Comparison of ENCODE assay signal across 11 cellular contexts in the genomic region with DNA sequence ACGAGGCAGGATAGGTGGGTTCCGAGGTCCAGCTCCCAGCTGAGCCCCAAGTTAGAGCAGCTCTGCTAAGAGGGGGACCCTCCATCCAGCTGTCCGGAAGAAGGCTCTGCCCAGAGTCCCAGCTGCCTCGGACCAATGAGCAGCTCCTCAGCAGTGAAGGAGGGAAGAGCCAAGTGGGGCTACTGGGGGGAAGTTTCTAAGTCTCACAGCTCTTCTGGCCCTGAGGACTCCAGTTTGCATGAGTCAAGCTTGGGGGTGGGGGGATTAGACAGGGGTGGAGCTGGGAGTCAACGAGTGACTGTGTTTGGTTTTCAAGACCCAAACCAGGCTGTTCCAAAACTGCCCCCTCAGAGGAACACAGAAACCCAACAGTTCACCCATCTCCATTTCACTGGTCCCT.
DNase-seq lines count a peak whose midpoint lies in the region; ATAC-seq, FAIRE-seq and TF ChIP-seq lines count a peak whose summit lies in the region.
"Had no signal": no experiment of that assay in that cellular context is flagged by ENCODE, and none has a peak within 500 bp of the region (broad histone marks: within the 10 kb centered on the region; RNA-seq: fewer than 3 reads in every experiment).

No MANE protein-coding gene starts in this region.

- CTCF ChIA-PET in K562 (lab: Yijun Ruan, JAX; ENCODE audit: low intra/inter-chr PET ratio), result no interaction called here

- peak; percentile 89 for DNase-seq in GM03348 (ENCODE audit: low spot score)
- DNase-seq in K562 (ENCODE audit: extremely low read depth in 1 of 4, low spot score in 3 of 4), result no peak
- peak; percentile 89 for DNase-seq in right atrium auricular region (ENCODE audit: low spot score)
- DNase-seq in stimulated activated CD4-positive, alpha-beta T cell treated with anti-CD3 and anti-CD28 coated beads, Interleukin-1b, Interleukin-23, amount 100 ng/mL, for 48 hours, result no peak
- no peak for DNase-seq in NCI-H69 (lab: John Stamatoyannopoulos, UW)
- no peak for DNase-seq in medulla oblongata (ENCODE audit: extremely low spot score)
- DNase-seq: DMS153, NCI-H1048 had no signal

- H3K36me3 ChIP-seq in K562 (ENCODE audit: control insufficient read depth, insufficient read depth, low read length) (no peaks in the 10 kb centered on the region), right atrium auricular region (peaks cover 69% of the 10 kb centered on the region)

- H3K27me3 ChIP-seq in K562 (ENCODE audit: control insufficient read depth in 2 of 2, insufficient read depth in 2 of 2, low read length in 2 of 2) (peaks cover 0 to 21% of the 10 kb centered on the region in 2 experiments; a peak in 4 of 5 replicates), right atrium auricular region (no peaks in the 10 kb centered on the region)

- WGBS in K562 (ENCODE audit: insufficient coverage, low coverage, missing lambda C conversion rate), result 17% methylated on average over 2 of the region's 5 CpGs

- TF ChIP-seq CTCF in K562 (IDR thresholded peaks at IDR 0.05 in 2 of 3, conservative IDR thresholded peaks at IDR 0.05 in 1 of 3; ENCODE audit: insufficient read depth in 2 of 3, low read depth in 1 of 3, low read length in 3 of 3) (no peak), right atrium auricular region (IDR thresholded peaks at IDR 0.05) (no peak)

- no peak overlapping the region for H3K4me2 ChIP-seq in K562 (ENCODE audit: insufficient read depth, low read length)

- in situ Hi-C loops in K562 (cut with MboI), result no loop called here

- FAIRE-seq in K562 (lab: Jason Lieb, UNC), result no peak

- no peaks in the 10 kb centered on the region for H3K9me1 ChIP-seq in K562 (ENCODE audit: control insufficient read depth, insufficient read depth, low read length)

- H2AFZ ChIP-seq in K562 (ENCODE audit: low read depth, low read length), result no peak overlapping the region; the same call in 1 of the 2 replicates

- POLR2A ChIA-PET in K562 (lab: Yijun Ruan, JAX), result interaction anchor here (0.5 to 0.6 kb wide), 2 partner anchors 11 to 45 kb away, joined by 3 read pairs; no protein-coding TSS in a partner anchor

- H3K27ac ChIP-seq in K562 (ENCODE audit: extremely low read depth, low read depth, low read length), result no peak overlapping the region
- H3K27ac ChIP-seq in right atrium auricular region, result peak overlapping the region; percentile 96 to 99
- H3K27ac ChIP-seq in skin epidermis, result peak overlapping the region in 19 of 21 experiments; percentile 1 to 85 (median 72)

- no peaks in the 10 kb centered on the region for H3K79me2 ChIP-seq in K562 (ENCODE audit: control insufficient read depth, insufficient read depth, low read length)

- H3K9me3 ChIP-seq in K562 (replicated peaks; ENCODE audit: control insufficient read depth, insufficient read depth, low read depth, low read length) (no peaks in the 10 kb centered on the region), right atrium auricular region (no peaks in the 10 kb centered on the region)

- H3K4me3 ChIP-seq in K562 (no peak overlapping the region), right atrium auricular region (peak overlapping the region in 1 of 2 donors; percentile 13), skin epidermis (no peak overlapping the region)

- no peaks in the 10 kb centered on the region for H4K20me1 ChIP-seq in K562 (replicated peaks; ENCODE audit: control insufficient read depth, insufficient read depth, low read length)

- H3K9ac ChIP-seq in K562 (ENCODE audit: insufficient read depth in 1 of 2, low read depth in 2 of 2, low read length in 2 of 2), result peak overlapping the region in 1 of 2 experiments; percentile 26; a peak in 1 of 4 replicates

- peaks cover 7 to 14% of the 10 kb centered on the region in 2 experiments; a peak in 3 of 5 replicates for H3K4me1 ChIP-seq in K562 (replicated peaks in 1 of 2; ENCODE audit: control insufficient read depth in 2 of 2, insufficient read depth in 2 of 2, low read length in 2 of 2)
- H3K4me1 ChIP-seq in right atrium auricular region, result peaks cover 0 to 98% of the 10 kb centered on the region in 2 donors

- BruUV-seq in K562 (replicated peaks; lab: Mats Ljungman, UMichigan), result no TSS peak

- no peak for TF ChIP-seq RAD21 in K562 (CRISPR knock-in tag; conservative IDR thresholded peaks at IDR 0.05 in 1 of 2, IDR thresholded peaks at IDR 0.05 in 1 of 2)

- TF ChIP-seq EP300 in K562 (IDR thresholded peaks at IDR 0.05; ENCODE audit: low read length), result no peak

- intact Hi-C loops in K562 (cut with micrococcal nuclease), result no loop called here

- no peak for TF ChIP-seq POLR2A in K562 (conservative IDR thresholded peaks at IDR 0.05)

- ATAC-seq in K562, result no peak
- no peak for ATAC-seq in GM19023 (IDR thresholded peaks at IDR 0.05; ENCODE audit: unreplicated experiment)
- ATAC-seq: Panc1 had no signal

TF ChIP-seq in K562, 482 proteins besides CTCF, POLR2A, EP300 and RAD21:
- TF ChIP-seq, protein P1, sequence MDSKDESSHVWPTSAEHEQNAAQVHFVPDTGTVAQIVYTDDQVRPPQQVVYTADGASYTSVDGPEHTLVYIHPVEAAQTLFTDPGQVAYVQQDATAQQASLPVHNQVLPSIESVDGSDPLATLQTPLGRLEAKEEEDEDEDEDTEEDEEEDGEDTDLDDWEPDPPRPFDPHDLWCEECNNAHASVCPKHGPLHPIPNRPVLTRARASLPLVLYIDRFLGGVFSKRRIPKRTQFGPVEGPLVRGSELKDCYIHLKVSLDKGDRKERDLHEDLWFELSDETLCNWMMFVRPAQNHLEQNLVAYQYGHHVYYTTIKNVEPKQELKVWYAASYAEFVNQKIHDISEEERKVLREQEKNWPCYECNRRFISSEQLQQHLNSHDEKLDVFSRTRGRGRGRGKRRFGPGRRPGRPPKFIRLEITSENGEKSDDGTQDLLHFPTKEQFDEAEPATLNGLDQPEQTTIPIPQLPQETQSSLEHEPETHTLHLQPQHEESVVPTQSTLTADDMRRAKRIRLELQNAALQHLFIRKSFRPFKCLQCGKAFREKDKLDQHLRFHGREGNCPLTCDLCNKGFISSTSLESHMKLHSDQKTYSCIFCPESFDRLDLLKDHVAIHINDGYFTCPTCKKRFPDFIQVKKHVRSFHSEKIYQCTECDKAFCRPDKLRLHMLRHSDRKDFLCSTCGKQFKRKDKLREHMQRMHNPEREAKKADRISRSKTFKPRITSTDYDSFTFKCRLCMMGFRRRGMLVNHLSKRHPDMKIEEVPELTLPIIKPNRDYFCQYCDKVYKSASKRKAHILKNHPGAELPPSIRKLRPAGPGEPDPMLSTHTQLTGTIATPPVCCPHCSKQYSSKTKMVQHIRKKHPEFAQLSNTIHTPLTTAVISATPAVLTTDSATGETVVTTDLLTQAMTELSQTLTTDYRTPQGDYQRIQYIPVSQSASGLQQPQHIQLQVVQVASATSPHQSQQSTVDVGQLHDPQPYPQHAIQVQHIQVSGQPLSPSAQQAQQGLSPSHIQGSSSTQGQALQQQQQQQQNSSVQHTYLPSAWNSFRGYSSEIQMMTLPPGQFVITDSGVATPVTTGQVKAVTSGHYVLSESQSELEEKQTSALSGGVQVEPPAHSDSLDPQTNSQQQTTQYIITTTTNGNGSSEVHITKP (IDR thresholded peaks at IDR 0.05; ENCODE audit: partially characterized antibody), result peak; percentile 28
- TF ChIP-seq ZNF23 (CRISPR knock-in tag; IDR thresholded peaks at IDR 0.05), result no peak

Comparison
In these comparisons a context has a peak if more than half of its experiments do, and no peak if none do; other contexts are left out.
1. DNase-seq: peak in GM03348 (single experiment) and right atrium auricular region (single experiment); none in K562 (0 of 4), stimulated activated CD4-positive, alpha-beta T cell treated with anti-CD3 and anti-CD28 coated beads, Interleukin-1b, Interleukin-23, amount 100 ng/mL, for 48 hours (single experiment), NCI-H69 (single experiment) and medulla oblongata (single experiment).